ENCODE assay signal across 8 cellular contexts in genomic region chr12:19552441-19553097, GRCh38.
A peak's percentile ranks its signal among the peaks of the same experiment; 100 is the strongest.
DNase-seq lines count a peak whose midpoint lies in the region; ATAC-seq and TF ChIP-seq lines count a peak whose summit lies in the region.
"Not testable (repeated sequence)": the region's sequence is repeated elsewhere in the genome, so short reads cannot be mapped to it uniquely, and the experiment has no call there.

No MANE protein-coding gene starts in this region.

- POLR2A ChIA-PET in activated CD8-positive, alpha-beta T cell treated with anti-CD3 and anti-CD28 coated beads, Interleukin-2, amount 10 ng/mL, durations not matched to agents 7 days and 5 days (lab: Charles Lee): not testable (repeated sequence)

- H3K27ac Mint-ChIP-seq in activated CD8-positive, alpha-beta T cell treated with anti-CD3 and anti-CD28 coated beads, Interleukin-2, amount 10 ng/mL, durations not matched to agents 7 days and 5 days: peak overlapping the region; percentile 83
- H3K27ac Mint-ChIP-seq in stimulated activated effector memory CD8-positive, alpha-beta T cell treated with anti-CD3 and anti-CD28 coated beads, Interleukin-12 subunit alpha, Interleukin-12 subunit beta, amount 100 ng/mL, for 72 hours: peak overlapping the region; percentile 50

- TF ChIP-seq CTCF in KMS-11 (conservative IDR thresholded peaks at IDR 0.05; ENCODE audit: low read depth, low read length): not testable (repeated sequence)

- H3K4me3 ChIP-seq in KMS-11 (IDR thresholded peaks at IDR 0.05; ENCODE audit: insufficient read depth, low read depth, low read length): not testable (repeated sequence)

- not testable (repeated sequence) for H3K9me3 Mint-ChIP-seq in activated CD8-positive, alpha-beta T cell treated with anti-CD3 and anti-CD28 coated beads, Interleukin-2, amount 10 ng/mL, durations not matched to agents 7 days and 5 days (ENCODE audit: insufficient read depth); stimulated activated effector memory CD8-positive, alpha-beta T cell treated with anti-CD3 and anti-CD28 coated beads, Interleukin-12 subunit alpha, Interleukin-12 subunit beta, amount 100 ng/mL, for 72 hours

- H3K36me3 Mint-ChIP-seq in activated CD8-positive, alpha-beta T cell treated with anti-CD3 and anti-CD28 coated beads, Interleukin-2, amount 10 ng/mL, durations not matched to agents 7 days and 5 days (ENCODE audit: low read depth): not testable (repeated sequence)
- H3K36me3 Mint-ChIP-seq in stimulated activated effector memory CD8-positive, alpha-beta T cell treated with anti-CD3 and anti-CD28 coated beads, Interleukin-12 subunit alpha, Interleukin-12 subunit beta, amount 100 ng/mL, for 72 hours: peaks cover 12% of the 10 kb centered on the region

- peak overlapping the region; percentile 31 for H3K4me3 Mint-ChIP-seq in activated CD8-positive, alpha-beta T cell treated with anti-CD3 and anti-CD28 coated beads, Interleukin-2, amount 10 ng/mL, durations not matched to agents 7 days and 5 days
- H3K4me3 Mint-ChIP-seq in stimulated activated effector memory CD8-positive, alpha-beta T cell treated with anti-CD3 and anti-CD28 coated beads, Interleukin-12 subunit alpha, Interleukin-12 subunit beta, amount 100 ng/mL, for 72 hours: peak overlapping the region; percentile 55

- H3K27ac ChIP-seq in KMS-11: peak overlapping the region; percentile 61

- peak overlapping the region; percentile 53; the same call in 1 of the 2 replicates for H3K4me2 ChIP-seq in KMS-11

- H3K36me3 ChIP-seq in KMS-11 (ENCODE audit: insufficient read depth): not testable (repeated sequence)

- CTCF ChIA-PET in activated CD8-positive, alpha-beta T cell treated with anti-CD3 and anti-CD28 coated beads, Interleukin-2, amount 10 ng/mL, durations not matched to agents 7 days and 5 days (lab: Charles Lee): interaction anchor here (1.5 kb wide), 1 partner anchor 9 kb away, joined by 4 read pairs; no protein-coding TSS in a partner anchor

- H3K27me3 ChIP-seq in KMS-11 (ENCODE audit: insufficient read depth, low read depth): not testable (repeated sequence)

- not testable (repeated sequence) for DNase-seq in activated CD8-positive, alpha-beta T cell treated with anti-CD3 and anti-CD28 coated beads, Interleukin-2, amount 10 ng/mL, durations not matched to agents 7 days and 5 days; stimulated activated effector memory CD8-positive, alpha-beta T cell treated with anti-CD3 and anti-CD28 coated beads, Interleukin-12 subunit alpha, Interleukin-12 subunit beta, amount 100 ng/mL, for 72 hours (ENCODE audit: low spot score in 2 of 2)
- peak; percentile 9 for DNase-seq in central memory CD4-positive, alpha-beta T cell

- H3K79me2 ChIP-seq in KMS-11 (ENCODE audit: insufficient read depth, low read depth): not testable (repeated sequence)

- H3K4me1 Mint-ChIP-seq in activated CD8-positive, alpha-beta T cell treated with anti-CD3 and anti-CD28 coated beads, Interleukin-2, amount 10 ng/mL, durations not matched to agents 7 days and 5 days (ENCODE audit: low read depth): peaks cover 11% of the 10 kb centered on the region
- H3K4me1 Mint-ChIP-seq in stimulated activated effector memory CD8-positive, alpha-beta T cell treated with anti-CD3 and anti-CD28 coated beads, Interleukin-12 subunit alpha, Interleukin-12 subunit beta, amount 100 ng/mL, for 72 hours: not testable (repeated sequence)

- H2AFZ ChIP-seq in KMS-11 (ENCODE audit: low read depth): peak overlapping the region; percentile 54; the same call in 1 of the 2 replicates

- peaks cover 26% of the 10 kb centered on the region for H3K4me1 ChIP-seq in KMS-11 (ENCODE audit: low read depth, poor library complexity, severe bottlenecking)

- not testable (repeated sequence) for H3K9ac ChIP-seq in KMS-11

- not testable (repeated sequence) for H4K20me1 ChIP-seq in KMS-11 (ENCODE audit: insufficient read depth)

- ATAC-seq in GM18498 (IDR thresholded peaks at IDR 0.05; ENCODE audit: unreplicated experiment): peak; percentile 84
- ATAC-seq in GM19351 (IDR thresholded peaks at IDR 0.05; ENCODE audit: unreplicated experiment): peak; percentile 86
- ATAC-seq in HG02571 (IDR thresholded peaks at IDR 0.05; ENCODE audit: unreplicated experiment): peak; percentile 77
- peak; percentile 87 for ATAC-seq in HG03103 (IDR thresholded peaks at IDR 0.05; ENCODE audit: low read depth, unreplicated experiment)
- peak; percentile 77 for ATAC-seq in activated CD8-positive, alpha-beta T cell treated with anti-CD3 and anti-CD28 coated beads, Interleukin-2, amount 10 ng/mL, durations not matched to agents 7 days and 5 days
- peak; percentile 100 for ATAC-seq in stimulated activated effector memory CD8-positive, alpha-beta T cell treated with anti-CD3 and anti-CD28 coated beads, Interleukin-12 subunit alpha, Interleukin-12 subunit beta, amount 100 ng/mL, for 72 hours

- H3K27me3 Mint-ChIP-seq in activated CD8-positive, alpha-beta T cell treated with anti-CD3 and anti-CD28 coated beads, Interleukin-2, amount 10 ng/mL, durations not matched to agents 7 days and 5 days (ENCODE audit: low read depth): not testable (repeated sequence)
